1 cellular context compared by ENCODE assay signal in genomic region chr13:62544928-62545327, GRCh38.
TF ChIP-seq lines count a peak whose summit lies in the region.

No MANE protein-coding gene starts in this region.

TF ChIP-seq in GM23338, 12 proteins besides CTCF, POLR2A, EP300 and RAD21:
- no peak for TF ChIP-seq EZH2phosphoT487 (IDR thresholded peaks at IDR 0.05; ENCODE audit: unreplicated experiment)
